In the genomic region with DNA sequence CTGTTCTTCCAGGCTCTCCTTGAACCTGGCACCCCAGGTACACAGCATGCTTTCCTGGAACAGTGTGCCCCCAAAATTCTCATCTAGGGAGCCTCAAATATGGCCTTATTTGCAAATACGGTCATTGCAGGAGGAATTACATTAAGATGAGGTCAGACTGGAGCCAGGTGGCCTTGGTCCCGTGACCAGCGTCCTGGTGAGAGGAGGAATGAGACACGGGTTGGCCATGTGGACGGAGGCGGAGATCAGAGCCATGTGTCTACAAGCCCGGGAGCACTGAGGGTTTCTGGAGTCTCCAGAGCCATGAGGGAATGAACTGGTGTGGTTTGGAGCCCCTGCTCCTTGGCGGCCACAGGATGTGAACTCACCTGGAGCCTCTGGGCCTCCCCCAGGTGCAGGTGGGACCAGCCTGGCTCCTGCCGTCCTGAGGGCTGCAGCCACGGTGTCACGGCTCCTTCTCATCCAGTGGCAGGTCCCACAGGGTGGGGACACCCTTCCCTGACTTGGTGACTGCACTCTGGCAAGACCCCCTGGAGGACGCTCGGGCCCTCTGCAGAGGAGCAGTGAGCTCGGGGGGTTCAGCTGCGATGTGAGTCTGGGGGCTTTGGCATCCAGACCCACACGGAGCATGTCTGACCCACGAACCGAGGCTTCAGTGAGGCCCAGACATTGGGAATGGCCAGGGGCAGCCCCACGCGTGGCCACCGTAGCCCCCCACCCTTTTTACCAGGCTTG, we compare ENCODE assay signal across 1 cellular context.
A peak's percentile ranks its signal among the peaks of the same experiment; 100 is the strongest.
TF ChIP-seq lines count a peak whose summit lies in the region.

No MANE protein-coding gene starts in this region.

TF ChIP-seq in HepG2, 621 proteins besides CTCF, POLR2A, EP300 and RAD21:
- TF ChIP-seq USF2 (IDR thresholded peaks at IDR 0.05; ENCODE audit: low read depth, low read length) (peak; percentile 26; the same call in 1 of the 2 replicates), USF2 (CRISPR knock-in tag; IDR thresholded peaks at IDR 0.05; ENCODE audit: borderline replicate concordance) (no peak), ZNF674 (CRISPR knock-in tag; IDR thresholded peaks at IDR 0.05; ENCODE audit: low read depth) (no peak), CBX2 (IDR thresholded peaks at IDR 0.05; ENCODE audit: low read depth, low read length) (no peak), CBX2 (CRISPR knock-in tag; IDR thresholded peaks at IDR 0.05; ENCODE audit: low read depth) (no peak), BHLHE40 (IDR thresholded peaks at IDR 0.05; ENCODE audit: low read length) (peak; percentile 49; the same call in 1 of the 2 replicates), KAT7 (CRISPR knock-in tag; IDR thresholded peaks at IDR 0.05; ENCODE audit: borderline replicate concordance) (no peak), MAX (IDR thresholded peaks at IDR 0.05) (peak; percentile 17; the same call in 1 of the 2 replicates)
- TF ChIP-seq, protein P1, sequence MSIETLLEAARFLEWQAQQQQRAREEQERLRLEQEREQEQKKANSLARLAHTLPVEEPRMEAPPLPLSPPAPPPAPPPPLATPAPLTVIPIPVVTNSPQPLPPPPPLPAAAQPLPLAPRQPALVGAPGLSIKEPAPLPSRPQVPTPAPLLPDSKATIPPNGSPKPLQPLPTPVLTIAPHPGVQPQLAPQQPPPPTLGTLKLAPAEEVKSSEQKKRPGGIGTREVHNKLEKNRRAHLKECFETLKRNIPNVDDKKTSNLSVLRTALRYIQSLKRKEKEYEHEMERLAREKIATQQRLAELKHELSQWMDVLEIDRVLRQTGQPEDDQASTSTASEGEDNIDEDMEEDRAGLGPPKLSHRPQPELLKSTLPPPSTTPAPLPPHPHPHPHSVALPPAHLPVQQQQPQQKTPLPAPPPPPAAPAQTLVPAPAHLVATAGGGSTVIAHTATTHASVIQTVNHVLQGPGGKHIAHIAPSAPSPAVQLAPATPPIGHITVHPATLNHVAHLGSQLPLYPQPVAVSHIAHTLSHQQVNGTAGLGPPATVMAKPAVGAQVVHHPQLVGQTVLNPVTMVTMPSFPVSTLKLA (IDR thresholded peaks at IDR 0.05): peak; percentile 34
